8 cellular contexts compared by ENCODE assay signal in the genomic region with DNA sequence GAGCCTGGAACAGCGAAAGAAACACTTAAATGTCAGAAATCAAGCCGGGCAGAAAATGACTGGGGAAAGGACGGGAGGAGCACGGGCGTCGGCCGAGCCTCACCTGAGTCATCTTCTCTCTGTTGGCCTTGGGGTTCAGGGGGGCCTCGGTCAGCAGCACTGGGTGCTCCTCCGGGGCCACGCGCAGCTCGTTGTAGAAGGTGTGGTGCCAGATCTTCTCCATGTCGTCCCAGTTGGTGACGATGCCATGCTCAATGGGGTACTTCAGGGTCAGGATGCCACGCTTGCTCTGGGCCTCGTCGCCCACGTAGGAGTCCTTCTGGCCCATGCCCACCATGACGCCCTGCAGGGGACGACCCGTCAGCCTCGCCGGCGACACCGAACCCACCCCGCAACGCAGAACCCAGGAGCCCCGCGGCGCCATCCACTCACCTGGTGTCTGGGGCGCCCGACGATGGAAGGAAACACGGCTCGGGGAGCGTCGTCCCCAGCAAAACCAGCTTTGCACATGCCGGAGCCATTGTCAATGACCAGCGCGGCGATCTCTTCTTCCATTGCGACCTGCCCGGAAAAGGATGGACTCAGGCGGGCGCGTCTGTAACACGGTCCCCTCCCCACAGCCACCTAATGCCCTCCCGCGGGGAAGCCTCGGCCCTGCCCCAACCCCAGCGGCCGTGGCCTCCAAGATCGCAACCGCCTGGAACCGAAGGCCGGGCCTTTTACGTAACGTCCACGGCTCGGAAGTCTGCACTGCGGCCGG. TPM values are rescaled to one million over a fixed set of nuclear protein-coding genes. Genes with fewer than 3 reads are reported as not detected.
A peak's percentile ranks its signal among the peaks of the same experiment; 100 is the strongest.
DNase-seq lines count a peak whose midpoint lies in the region; ATAC-seq, FAIRE-seq and TF ChIP-seq lines count a peak whose summit lies in the region.

No MANE protein-coding gene starts in this region.

- H3K27me3 ChIP-seq in BE2C: no peaks in the 10 kb centered on the region
- H3K27me3 ChIP-seq in endothelial cell of umbilical vein (ENCODE audit: control insufficient read depth in 2 of 2, insufficient read depth in 2 of 2, low read length in 2 of 2): no peaks in the 10 kb centered on the region
- H3K27me3 ChIP-seq in neural cell (ENCODE audit: insufficient read depth, low read depth, low read length): no peaks in the 10 kb centered on the region

- H3K4me1 Mint-ChIP-seq in activated CD4-positive, alpha-beta T cell treated with anti-CD3 and anti-CD28 coated beads for 36 hours: peaks cover 23% of the 10 kb centered on the region

- H3K9me3 Mint-ChIP-seq in activated CD4-positive, alpha-beta T cell treated with anti-CD3 and anti-CD28 coated beads for 36 hours (ENCODE audit: low read depth): no peaks in the 10 kb centered on the region

- peak overlapping the region; percentile 97 for H3K4me3 Mint-ChIP-seq in activated CD4-positive, alpha-beta T cell treated with anti-CD3 and anti-CD28 coated beads for 36 hours

- H3K79me2 ChIP-seq in endothelial cell of umbilical vein (ENCODE audit: control insufficient read depth, insufficient read depth, low read length): peaks cover 56% of the 10 kb centered on the region
- peaks cover 79% of the 10 kb centered on the region for H3K79me2 ChIP-seq in neural cell (replicated peaks; ENCODE audit: insufficient read depth, low read length)

- peak; percentile 7 for ATAC-seq in HG02623 (IDR thresholded peaks at IDR 0.05; ENCODE audit: unreplicated experiment)
- ATAC-seq in activated CD4-positive, alpha-beta T cell treated with anti-CD3 and anti-CD28 coated beads for 36 hours: no peak

- intact Hi-C loops in activated CD4-positive, alpha-beta T cell treated with anti-CD3 and anti-CD28 coated beads for 36 hours (cut with DNase I, micrococcal nuclease): loop anchor here in 1 of 2 experiments (1.0 to 10.0 kb wide), 9 partner anchors 24 to 783 kb away; partner anchors contain the start of genes ARL16, ASPSCR1, BAHCC1 and HGS
- intact Hi-C loops in endothelial cell of umbilical vein (cut with micrococcal nuclease): loop anchor here (2.0 to 5.0 kb wide), 2 partner anchors 55 to 260 kb away; no protein-coding TSS in a partner anchor

- H4K20me1 ChIP-seq in endothelial cell of umbilical vein (replicated peaks; ENCODE audit: control insufficient read depth, extremely low read depth, insufficient read depth, low read length) (peaks cover 2% of the 10 kb centered on the region), neural cell (ENCODE audit: insufficient read depth) (peaks cover 49% of the 10 kb centered on the region)

- H3K4me2 ChIP-seq in endothelial cell of umbilical vein (ENCODE audit: insufficient read depth, low read length): peak overlapping the region; percentile 19
- no peak overlapping the region for H3K4me2 ChIP-seq in neural cell (ENCODE audit: low read length)

- H3K4me1 ChIP-seq in BE2C (no peaks in the 10 kb centered on the region), endothelial cell of umbilical vein (ENCODE audit: control insufficient read depth, extremely low read depth, insufficient read depth, low read length) (peaks cover 34% of the 10 kb centered on the region)

- FAIRE-seq in endothelial cell of umbilical vein (lab: Jason Lieb, UNC): no peak

- H3K4me3 ChIP-seq in BE2C (ENCODE audit: low read depth, low read length) (peak overlapping the region; percentile 74), endothelial cell of umbilical vein (replicated peaks in 1 of 3; ENCODE audit: insufficient read depth in 1 of 3, low read depth in 1 of 3, low read length in 3 of 3) (peak overlapping the region; percentile 42 to 93 (median 78)), neural cell (ENCODE audit: low read length) (peak overlapping the region; percentile 99)

- CTCF ChIA-PET in activated CD4-positive, alpha-beta T cell treated with anti-CD3 and anti-CD28 coated beads for 36 hours (lab: Charles Lee): interaction anchor here (0.7 to 1.4 kb wide), 2 partner anchors 23 to 27 kb away, joined by 4 to 5 read pairs; no protein-coding TSS in a partner anchor
- CTCF ChIA-PET in endothelial cell of umbilical vein (lab: Charles Lee): interaction anchor here (0.6 to 2.4 kb wide), 5 partner anchors 13 to 257 kb away, joined by 3 to 11 read pairs (median 3); no protein-coding TSS in a partner anchor

- DNase-seq in BE2C: peak; percentile 27
- peak; percentile 44 for DNase-seq in activated CD4-positive, alpha-beta T cell treated with anti-CD3 and anti-CD28 coated beads for 36 hours
- DNase-seq in endothelial cell of umbilical vein (ENCODE audit: low read depth, low spot score): peak; percentile 27
- no peak for DNase-seq in putamen (ENCODE audit: low spot score)
- no peak for DNase-seq in NCI-H1092 treated with DMSO at 0.1 percent for 48 hours (lab: John Stamatoyannopoulos, UW)
- no peak for DNase-seq in cerebellar nuclear complex (lab: John Stamatoyannopoulos, UW)

- no peaks in the 10 kb centered on the region for H3K9me1 ChIP-seq in endothelial cell of umbilical vein (replicated peaks; ENCODE audit: control insufficient read depth, extremely low read depth, insufficient read depth, low read length)

- no peaks in the 10 kb centered on the region for H3K9me2 ChIP-seq in neural cell (ENCODE audit: insufficient read depth, low read length)

- TF ChIP-seq POLR2A in endothelial cell of umbilical vein (IDR thresholded peaks at IDR 0.05; ENCODE audit: low read depth, low read length): peak; percentile 75

- peaks cover 16% of the 10 kb centered on the region for H3F3A ChIP-seq in neural cell (ENCODE audit: insufficient read depth, low read length, poor library complexity, severe bottlenecking)

- H2AFZ ChIP-seq in endothelial cell of umbilical vein (ENCODE audit: low read depth, low read length) (no peak overlapping the region), neural cell (ENCODE audit: low read depth, low read length) (no peak overlapping the region)

- TSS peak; percentile 54 for BruUV-seq in endothelial cell of umbilical vein (replicated peaks; lab: Mats Ljungman, UMichigan)

- no peaks in the 10 kb centered on the region for H3K27me3 Mint-ChIP-seq in activated CD4-positive, alpha-beta T cell treated with anti-CD3 and anti-CD28 coated beads for 36 hours

- H3K9ac ChIP-seq in endothelial cell of umbilical vein (replicated peaks; ENCODE audit: extremely low read depth, insufficient read depth, low read length) (peak overlapping the region; percentile 81), neural cell (ENCODE audit: low read length) (peak overlapping the region; percentile 99)

- H3K36me3 ChIP-seq in BE2C: peaks cover 39% of the 10 kb centered on the region
- H3K36me3 ChIP-seq in endothelial cell of umbilical vein (ENCODE audit: control insufficient read depth in 2 of 2, extremely low read depth in 1 of 2, insufficient read depth in 2 of 2, low read length in 2 of 2): peaks cover 15 to 24% of the 10 kb centered on the region in 2 experiments
- peaks cover 31% of the 10 kb centered on the region for H3K36me3 ChIP-seq in neural cell (ENCODE audit: insufficient read depth, low read length)

- peak overlapping the region; percentile 86 for H3K27ac Mint-ChIP-seq in activated CD4-positive, alpha-beta T cell treated with anti-CD3 and anti-CD28 coated beads for 36 hours

- no peak for TF ChIP-seq EP300 in neural cell (conservative IDR thresholded peaks at IDR 0.05; ENCODE audit: poor library complexity, severe bottlenecking)

- H3K36me3 Mint-ChIP-seq in activated CD4-positive, alpha-beta T cell treated with anti-CD3 and anti-CD28 coated beads for 36 hours (ENCODE audit: low read depth): peaks cover 46% of the 10 kb centered on the region

- H3K27ac ChIP-seq in endothelial cell of umbilical vein (ENCODE audit: insufficient read depth, low read depth, low read length) (peak overlapping the region; percentile 9), neural cell (ENCODE audit: low read length) (peak overlapping the region; percentile 96)

- no peak for TF ChIP-seq RAD21 in neural cell (conservative IDR thresholded peaks at IDR 0.05)

- POLR2A ChIA-PET in activated CD4-positive, alpha-beta T cell treated with anti-CD3 and anti-CD28 coated beads for 36 hours (lab: Charles Lee): interaction anchor here (1.4 to 2.3 kb wide), 3 partner anchors 27 to 273 kb away, joined by 3 to 11 read pairs (median 11); partner anchors contain the start of genes FAAP100, NDUFAF8 and TEPSIN
- POLR2A ChIA-PET in endothelial cell of umbilical vein (lab: Charles Lee): interaction anchor here (0.6 to 1.9 kb wide), 11 partner anchors 9 to 381 kb away, joined by 3 to 10 read pairs (median 3); partner anchors contain the start of gene BAHCC1

- H3K9me3 ChIP-seq in BE2C (no peaks in the 10 kb centered on the region), endothelial cell of umbilical vein (replicated peaks; ENCODE audit: control insufficient read depth, insufficient read depth, low read length) (no peaks in the 10 kb centered on the region), neural cell (ENCODE audit: low read length) (no peaks in the 10 kb centered on the region)

- TF ChIP-seq CTCF in BE2C (IDR thresholded peaks at IDR 0.05; ENCODE audit: low read depth, low read length) (no peak), endothelial cell of umbilical vein (IDR thresholded peaks at IDR 0.05; ENCODE audit: extremely low read depth in 1 of 2, insufficient read depth in 1 of 2, low read depth in 1 of 2, low read length in 2 of 2) (no peak), neural cell (IDR thresholded peaks at IDR 0.05; ENCODE audit: poor library complexity, severe bottlenecking) (no peak)

- dilution Hi-C loops in endothelial cell of umbilical vein (cut with MboI; ENCODE audit: extremely low pct_ligation_motif_present, low sequenced_read_pairs): no loop called here

RNA-seq across cellular contexts. Expression of gene ACTG1, which starts 0.6 kb away (rescaled TPM):
- 2,263 TPM for polyA plus RNA-seq in BE2C (2012; ENCODE audit: insufficient read depth, insufficient read length, low read depth)
- total RNA-seq in activated CD4-positive, alpha-beta T cell treated with anti-CD3 and anti-CD28 coated beads for 36 hours: 1,000 to 10,000 TPM; 4,119 to 5,987 TPM
- 6,127 and 6,180 TPM in 2 replicates for total RNA-seq in endothelial cell of umbilical vein
- polyA plus RNA-seq in endothelial cell of umbilical vein (7,850 and 10,663 TPM in 2 replicates), neural cell (8,273 and 9,187 TPM in 2 replicates)
- polyA plus RNA-seq in endothelial cell of umbilical vein (2011; cell fraction: cytosol; rRNA removed): 8,486 and 8,491 TPM in 2 replicates
- polyA plus RNA-seq in endothelial cell of umbilical vein (2011; cell fraction: nucleus; rRNA removed): 3,539 and 4,015 TPM in 2 replicates
- 6,029 and 7,831 TPM in 2 replicates for polyA plus RNA-seq in endothelial cell of umbilical vein (2012)
- polyA minus RNA-seq in endothelial cell of umbilical vein (1,957 and 3,242 TPM in 2 replicates), neural cell (9,577 and 9,692 TPM in 2 replicates)
- 776 TPM for polyA minus RNA-seq in endothelial cell of umbilical vein (2011; cell fraction: cytosol; rRNA and poly(A)+ RNA removed)
- 664 and 1,635 TPM in 2 replicates for polyA minus RNA-seq in endothelial cell of umbilical vein (2011; cell fraction: nucleus; rRNA and poly(A)+ RNA removed)

RNA-seq across cellular contexts. Expression of gene FSCN2, which starts 16.2 kb away (rescaled TPM):
- 2.4 TPM for polyA plus RNA-seq in BE2C (2012; ENCODE audit: insufficient read depth, insufficient read length, low read depth)
- under 1 TPM; 0.23 to 0.58 TPM for total RNA-seq in activated CD4-positive, alpha-beta T cell treated with anti-CD3 and anti-CD28 coated beads for 36 hours
- 0.58 and 0.71 TPM in 2 replicates for total RNA-seq in endothelial cell of umbilical vein
- polyA plus RNA-seq in endothelial cell of umbilical vein (0.32 and 0.46 TPM in 2 replicates), neural cell (3.6 and 4.8 TPM in 2 replicates)
- polyA plus RNA-seq in endothelial cell of umbilical vein (2011; cell fraction: cytosol; rRNA removed): 0.06 and 0.10 TPM in 2 replicates
- polyA plus RNA-seq in endothelial cell of umbilical vein (2011; cell fraction: nucleus; rRNA removed): 0.43 and 0.87 TPM in 2 replicates
- polyA plus RNA-seq in endothelial cell of umbilical vein (2012): 0.12 and 0.25 TPM in 2 replicates
- polyA minus RNA-seq in endothelial cell of umbilical vein (0.41 TPM in 1 of 2 replicates, not detected in the other), neural cell (7.3 and 9.7 TPM in 2 replicates)
- polyA minus RNA-seq in endothelial cell of umbilical vein (2011; cell fraction: cytosol; rRNA and poly(A)+ RNA removed): 1.1 TPM
- polyA minus RNA-seq in endothelial cell of umbilical vein (2011; cell fraction: nucleus; rRNA and poly(A)+ RNA removed): 0.67 and 1.4 TPM in 2 replicates

RNA-seq across cellular contexts. Expression of gene FAAP100, which starts 40.2 kb away (rescaled TPM):
- polyA plus RNA-seq in BE2C (2012; ENCODE audit: insufficient read depth, insufficient read length, low read depth): 43.0 TPM
- total RNA-seq in activated CD4-positive, alpha-beta T cell treated with anti-CD3 and anti-CD28 coated beads for 36 hours: 10 to 100 TPM; 30.4 to 39.3 TPM
- total RNA-seq in endothelial cell of umbilical vein: 50.2 and 54.3 TPM in 2 replicates
- polyA plus RNA-seq in endothelial cell of umbilical vein (35.4 and 40.4 TPM in 2 replicates), neural cell (56.3 and 61.5 TPM in 2 replicates)
- 18.0 and 31.7 TPM in 2 replicates for polyA plus RNA-seq in endothelial cell of umbilical vein (2011; cell fraction: cytosol; rRNA removed)
- 58.5 and 65.6 TPM in 2 replicates for polyA plus RNA-seq in endothelial cell of umbilical vein (2011; cell fraction: nucleus; rRNA removed)
- 17.9 and 28.1 TPM in 2 replicates for polyA plus RNA-seq in endothelial cell of umbilical vein (2012)
- polyA minus RNA-seq in endothelial cell of umbilical vein (21.6 and 30.8 TPM in 2 replicates), neural cell (55.7 and 61.8 TPM in 2 replicates)
- polyA minus RNA-seq in endothelial cell of umbilical vein (2011; cell fraction: cytosol; rRNA and poly(A)+ RNA removed): 7.8 TPM
- 34.6 and 44.7 TPM in 2 replicates for polyA minus RNA-seq in endothelial cell of umbilical vein (2011; cell fraction: nucleus; rRNA and poly(A)+ RNA removed)

Comparison
In these comparisons a context has a peak if more than half of its experiments do, and no peak if none do; other contexts are left out.
1. DNase-seq: peak in BE2C (single experiment), activated CD4-positive, alpha-beta T cell treated with anti-CD3 and anti-CD28 coated beads for 36 hours (single experiment) and endothelial cell of umbilical vein (single experiment); none in putamen (single experiment), NCI-H1092 treated with DMSO at 0.1 percent for 48 hours (single experiment) and cerebellar nuclear complex (0 of 2).
2. Peak in every context shown above with its lines, with median percentiles within 50 percentile points of each other: H3K4me3 ChIP-seq.